In genomic region chr15:27784107-27784506, GRCh38 we compare ENCODE assay signal across 1 cellular context.
TF ChIP-seq lines count a peak whose summit lies in the region.

No MANE protein-coding gene starts in this region.

TF ChIP-seq in H1, 55 proteins besides CTCF, POLR2A, EP300 and RAD21 (continued from another document):
- TF ChIP-seq USF2 (IDR thresholded peaks at IDR 0.05; ENCODE audit: low read length) (no peak), BACH1 (IDR thresholded peaks at IDR 0.05; ENCODE audit: low read length) (no peak), JUND (IDR thresholded peaks at IDR 0.05; ENCODE audit: low read length) (no peak), CBX5 (IDR thresholded peaks at IDR 0.05; ENCODE audit: low read depth, low read length) (no peak)
